8 cellular contexts compared by ENCODE assay signal in genomic region chr22:31488988-31489617, GRCh38. TPM values are rescaled to one million over a fixed set of nuclear protein-coding genes. Genes with fewer than 3 reads are reported as not detected.
A peak's percentile ranks its signal among the peaks of the same experiment; 100 is the strongest.
DNase-seq lines count a peak whose midpoint lies in the region; ATAC-seq and TF ChIP-seq lines count a peak whose summit lies in the region.

No MANE protein-coding gene starts in this region.

- intact Hi-C loops in activated T-helper 2 cell treated with anti-CD3 and anti-CD28 coated beads, Interferon-gamma antibody, Interleukin-2, Interleukin-4, amounts not matched to agents 10 μg/mL and 5 μg/mL and 100 μg/mL, durations not matched to agents 14 hours and 24 hours and 36 hours (cut with micrococcal nuclease), result loop anchor here (1.0 to 2.0 kb wide), 2 partner anchors 8 to 90 kb away; partner anchors contain the start of gene DRG1

- no peaks in the 10 kb centered on the region for H3K27me3 ChIP-seq in GM23248 (replicated peaks; ENCODE audit: insufficient read depth)
- no peaks in the 10 kb centered on the region for H3K27me3 ChIP-seq in gastroesophageal sphincter
- no peaks in the 10 kb centered on the region for H3K27me3 ChIP-seq in neuronal stem cell (ENCODE audit: control insufficient read depth in 3 of 3, insufficient read depth in 3 of 3, low read depth in 1 of 3, low read length in 3 of 3)

- no peaks in the 10 kb centered on the region for H3K9me2 ChIP-seq in GM23248 (ENCODE audit: insufficient read depth)

- H2BK15ac ChIP-seq in neuronal stem cell (ENCODE audit: low read length), result no peak overlapping the region

- no peak overlapping the region for H2AK5ac ChIP-seq in neuronal stem cell (ENCODE audit: low read depth, low read length)

- H3K36me3 ChIP-seq in GM23248 (ENCODE audit: low read depth), result peaks cover 7% of the 10 kb centered on the region
- peaks cover 0 to 38% of the 10 kb centered on the region in 2 donors for H3K36me3 ChIP-seq in gastroesophageal sphincter
- H3K36me3 ChIP-seq in neuronal stem cell (replicated peaks in 1 of 2; ENCODE audit: control insufficient read depth in 2 of 2, insufficient read depth in 2 of 2, low read length in 2 of 2), result peaks cover 2 to 37% of the 10 kb centered on the region in 2 donors

- peak overlapping the region; percentile 90 for H2AFZ ChIP-seq in GM23248
- H2AFZ ChIP-seq in neuronal stem cell (ENCODE audit: low read length), result peak overlapping the region; percentile 95

- no peak overlapping the region for H4K8ac ChIP-seq in neuronal stem cell (ENCODE audit: low read depth, low read length)

- H3K4ac ChIP-seq in neuronal stem cell (ENCODE audit: low read length), result no peak overlapping the region

- H2BK12ac ChIP-seq in neuronal stem cell (ENCODE audit: low read length), result no peak overlapping the region

- TF ChIP-seq EP300 in gastroesophageal sphincter (IDR thresholded peaks at IDR 0.05), result no peak

- H3K9me3 ChIP-seq in GM23248 (ENCODE audit: low read depth) (no peaks in the 10 kb centered on the region), gastroesophageal sphincter (no peaks in the 10 kb centered on the region), neuronal stem cell (replicated peaks in 1 of 2; ENCODE audit: control insufficient read depth in 2 of 2, insufficient read depth in 1 of 2, low read depth in 1 of 2, low read length in 2 of 2) (no peaks in the 10 kb centered on the region)

- H4K91ac ChIP-seq in neuronal stem cell (ENCODE audit: low read depth, low read length, poor library complexity), result no peak overlapping the region

- ATAC-seq in gastroesophageal sphincter (peak; percentile 48), HG03571 (IDR thresholded peaks at IDR 0.05; ENCODE audit: unreplicated experiment) (no peak)

- no peaks in the 10 kb centered on the region for H4K20me1 ChIP-seq in GM23248 (ENCODE audit: insufficient read depth)

- no peaks in the 10 kb centered on the region for H3K27me3 Mint-ChIP-seq in activated T-helper 2 cell treated with anti-CD3 and anti-CD28 coated beads, Interferon-gamma antibody, Interleukin-2, Interleukin-4, amounts not matched to agents 10 μg/mL and 5 μg/mL and 100 μg/mL, durations not matched to agents 14 hours and 24 hours and 36 hours (ENCODE audit: low read depth)

- peak overlapping the region; percentile 95 for H3K18ac ChIP-seq in neuronal stem cell (ENCODE audit: low read length)

- H3K4me3 Mint-ChIP-seq in activated T-helper 2 cell treated with anti-CD3 and anti-CD28 coated beads, Interferon-gamma antibody, Interleukin-2, Interleukin-4, amounts not matched to agents 10 μg/mL and 5 μg/mL and 100 μg/mL, durations not matched to agents 14 hours and 24 hours and 36 hours (ENCODE audit: low read depth), result peak overlapping the region; percentile 85

- peaks cover 22% of the 10 kb centered on the region for H3F3A ChIP-seq in GM23248 (ENCODE audit: insufficient read depth)

- DNase-seq in G401 (ENCODE audit: low spot score) (peak; percentile 20), GM23248 (peak; percentile 76), NB4 (ENCODE audit: low read depth) (peak; percentile 60), neuronal stem cell (ENCODE audit: low spot score) (peak; percentile 27), NCI-H187 treated with DMSO at 0.1 percent for 48 hours (lab: John Stamatoyannopoulos, UW) (no peak)
- peak; percentile 19 for DNase-seq in activated T-helper 2 cell treated with anti-CD3 and anti-CD28 coated beads, Interferon-gamma antibody, Interleukin-2, Interleukin-4, amounts not matched to agents 10 μg/mL and 5 μg/mL and 100 μg/mL, durations not matched to agents 14 hours and 24 hours and 36 hours (ENCODE audit: low spot score)

- peaks cover 66% of the 10 kb centered on the region for H3K79me2 ChIP-seq in GM23248 (ENCODE audit: insufficient read depth)

- H2BK120ac ChIP-seq in neuronal stem cell (ENCODE audit: low read depth, low read length), result peak overlapping the region; percentile 77

- TF ChIP-seq CTCF in NB4 (IDR thresholded peaks at IDR 0.05; ENCODE audit: low read depth, low read length), result no peak
- no peak for TF ChIP-seq CTCF in gastroesophageal sphincter (IDR thresholded peaks at IDR 0.05)

- peak overlapping the region; percentile 88 for H2BK5ac ChIP-seq in neuronal stem cell (ENCODE audit: low read length)

- peak overlapping the region; percentile 76 for H3K27ac Mint-ChIP-seq in activated T-helper 2 cell treated with anti-CD3 and anti-CD28 coated beads, Interferon-gamma antibody, Interleukin-2, Interleukin-4, amounts not matched to agents 10 μg/mL and 5 μg/mL and 100 μg/mL, durations not matched to agents 14 hours and 24 hours and 36 hours

- H3K27ac ChIP-seq in GM23248 (peak overlapping the region; percentile 95), gastroesophageal sphincter (peak overlapping the region; percentile 88 to 96 (median 92)), neuronal stem cell (replicated peaks; ENCODE audit: low read length) (no peak overlapping the region)

- no peak overlapping the region for H3K23ac ChIP-seq in neuronal stem cell (ENCODE audit: low read depth, low read length, poor library complexity)

- in situ Hi-C loops in G401 (cut with HindIII; ENCODE audit: low sequenced_read_pairs) (no loop called here), GM23248 (cut with MboI) (no loop called here)

- peaks cover 17% of the 10 kb centered on the region for H3K4me1 ChIP-seq in GM23248 (ENCODE audit: insufficient read depth)
- peaks cover 0 to 46% (median 0%) of the 10 kb centered on the region in 3 donors for H3K4me1 ChIP-seq in gastroesophageal sphincter
- H3K4me1 ChIP-seq in neuronal stem cell (ENCODE audit: control insufficient read depth in 2 of 2, insufficient read depth in 1 of 2, low read depth in 1 of 2, low read length in 2 of 2), result peaks cover 4 to 9% of the 10 kb centered on the region in 2 donors

- no peaks in the 10 kb centered on the region for H3K9me3 Mint-ChIP-seq in activated T-helper 2 cell treated with anti-CD3 and anti-CD28 coated beads, Interferon-gamma antibody, Interleukin-2, Interleukin-4, amounts not matched to agents 10 μg/mL and 5 μg/mL and 100 μg/mL, durations not matched to agents 14 hours and 24 hours and 36 hours

- peaks cover 59% of the 10 kb centered on the region for H3K36me3 Mint-ChIP-seq in activated T-helper 2 cell treated with anti-CD3 and anti-CD28 coated beads, Interferon-gamma antibody, Interleukin-2, Interleukin-4, amounts not matched to agents 10 μg/mL and 5 μg/mL and 100 μg/mL, durations not matched to agents 14 hours and 24 hours and 36 hours (ENCODE audit: low read depth)

- peak overlapping the region; percentile 94 for H3K9ac ChIP-seq in GM23248
- H3K9ac ChIP-seq in neuronal stem cell (ENCODE audit: low read depth, low read length, poor library complexity), result peak overlapping the region; percentile 96

- no peak overlapping the region for H3K14ac ChIP-seq in neuronal stem cell (ENCODE audit: low read length)

- H3K4me1 Mint-ChIP-seq in activated T-helper 2 cell treated with anti-CD3 and anti-CD28 coated beads, Interferon-gamma antibody, Interleukin-2, Interleukin-4, amounts not matched to agents 10 μg/mL and 5 μg/mL and 100 μg/mL, durations not matched to agents 14 hours and 24 hours and 36 hours (ENCODE audit: low read depth), result peaks cover 49% of the 10 kb centered on the region

- WGBS in GM23248 (ENCODE audit: low coverage in 1 of 2, low lambda C conversion rate in 2 of 2, missing lambda C conversion rate in 2 of 2), 2 experiments, result 2 to 3% methylated on average over 26 to 52 of the region's 61 CpGs
- 0% methylated on average over 1 to 8 of the region's 61 CpGs for WGBS in gastroesophageal sphincter (ENCODE audit: low coverage in 1 of 2), 2 donors
- WGBS in neuronal stem cell (ENCODE audit: extremely low coverage in 2 of 2, insufficient read length in 2 of 2, insufficient replicate concordance in 1 of 2), 2 donors, result no CpG with 5 or more reads among the region's 61 CpGs

- H3K79me1 ChIP-seq in neuronal stem cell (ENCODE audit: low read depth, low read length), result peaks cover 3% of the 10 kb centered on the region

- TF ChIP-seq POLR2A in NB4 (IDR thresholded peaks at IDR 0.05; ENCODE audit: extremely low read depth, insufficient read length) (no peak), gastroesophageal sphincter (IDR thresholded peaks at IDR 0.05) (no peak)

- H3K4me2 ChIP-seq in GM23248 (ENCODE audit: unreplicated experiment) (peak overlapping the region; percentile 87), neuronal stem cell (ENCODE audit: insufficient read depth, low read length, poor library complexity, severe bottlenecking) (peak overlapping the region; percentile 64)

- peak overlapping the region; percentile 89 for H3K4me3 ChIP-seq in GM23248
- H3K4me3 ChIP-seq in NB4 (ENCODE audit: low read depth, low read length), result peak overlapping the region; percentile 65
- peak overlapping the region; percentile 79 to 83 for H3K4me3 ChIP-seq in gastroesophageal sphincter
- peak overlapping the region; percentile 80 to 97 for H3K4me3 ChIP-seq in neuronal stem cell (ENCODE audit: low read length in 2 of 2)

RNA-seq across cellular contexts. Expression of gene EIF4ENIF1, which starts 0.5 kb away (rescaled TPM):
- total RNA-seq in G401 (2014; rRNA removed; shearing (Covaris generic)), result 10.2 and 16.8 TPM in 2 replicates
- total RNA-seq in GM23248 (2014; rRNA removed; shearing (Covaris generic)), result 6.2 and 13.5 TPM in 2 replicates
- 13.9 and 18.2 TPM in 2 replicates for polyA plus RNA-seq in GM23248 (2016; fragmentation: Nextera tagmentation; extraction: Ambion mirVana)
- total RNA-seq in activated T-helper 2 cell treated with anti-CD3 and anti-CD28 coated beads, Interferon-gamma antibody, Interleukin-2, Interleukin-4, amounts not matched to agents 10 μg/mL and 5 μg/mL and 100 μg/mL, durations not matched to agents 14 hours and 24 hours and 36 hours, result 96.5 and 103 TPM in 2 replicates
- total RNA-seq in gastroesophageal sphincter, result 10 to 100 TPM; 18.4 to 24.0 (median 20.5) TPM
- 24.3 TPM for polyA plus RNA-seq in neuronal stem cell (2013, experiment 1 of 2)
- polyA plus RNA-seq in neuronal stem cell (2013, experiment 2 of 2), result 24.6 TPM

RNA-seq across cellular contexts. Expression of gene SFI1, which starts 7.2 kb away (rescaled TPM):
- total RNA-seq in G401 (2014; rRNA removed; shearing (Covaris generic)), result 17.0 and 43.8 TPM in 2 replicates
- 17.5 and 21.6 TPM in 2 replicates for total RNA-seq in GM23248 (2014; rRNA removed; shearing (Covaris generic))
- polyA plus RNA-seq in GM23248 (2016; fragmentation: Nextera tagmentation; extraction: Ambion mirVana), result 9.0 and 10.1 TPM in 2 replicates
- 409 and 435 TPM in 2 replicates for total RNA-seq in activated T-helper 2 cell treated with anti-CD3 and anti-CD28 coated beads, Interferon-gamma antibody, Interleukin-2, Interleukin-4, amounts not matched to agents 10 μg/mL and 5 μg/mL and 100 μg/mL, durations not matched to agents 14 hours and 24 hours and 36 hours
- 10 to 100 TPM; 14.4 to 54.8 (median 20.0) TPM for total RNA-seq in gastroesophageal sphincter
- 17.9 TPM for polyA plus RNA-seq in neuronal stem cell (2013, experiment 1 of 2)
- 18.3 TPM for polyA plus RNA-seq in neuronal stem cell (2013, experiment 2 of 2)
